ENCODE assay signal across 1 cellular context in genomic region chr11:62548545-62549335, GRCh38.
TF ChIP-seq lines count a peak whose summit lies in the region.

No MANE protein-coding gene starts in this region.

TF ChIP-seq in HepG2, 621 proteins besides CTCF, POLR2A, EP300 and RAD21 (continued from another document and continues in another):
- TF ChIP-seq ZNF414 (CRISPR knock-in tag; IDR thresholded peaks at IDR 0.05) = no peak
- TF ChIP-seq MTA3 (CRISPR knock-in tag; IDR thresholded peaks at IDR 0.05) = no peak
- no peak for TF ChIP-seq ZNF383 (CRISPR knock-in tag; IDR thresholded peaks at IDR 0.05; ENCODE audit: borderline replicate concordance)
- no peak for TF ChIP-seq HIVEP1 (CRISPR knock-in tag; IDR thresholded peaks at IDR 0.05)
- TF ChIP-seq ZSCAN22 (CRISPR knock-in tag; IDR thresholded peaks at IDR 0.05) = no peak
- no peak for TF ChIP-seq SNAI1 (CRISPR knock-in tag; IDR thresholded peaks at IDR 0.05; ENCODE audit: borderline replicate concordance)
- no peak for TF ChIP-seq ZNF749 (CRISPR knock-in tag; IDR thresholded peaks at IDR 0.05; ENCODE audit: borderline replicate concordance)
- no peak for TF ChIP-seq ZFP90 (CRISPR knock-in tag; IDR thresholded peaks at IDR 0.05; ENCODE audit: borderline replicate concordance)
- no peak for TF ChIP-seq MIER2 (CRISPR knock-in tag; IDR thresholded peaks at IDR 0.05)
- TF ChIP-seq ZFX (CRISPR knock-in tag; IDR thresholded peaks at IDR 0.05; ENCODE audit: low read depth) = peak; percentile 51
- TF ChIP-seq ZFY (CRISPR knock-in tag; IDR thresholded peaks at IDR 0.05) = peak; percentile 49; the same call in 1 of the 2 replicates
- TF ChIP-seq FOXP1 (IDR thresholded peaks at IDR 0.05) = no peak
- TF ChIP-seq FOXP1 (CRISPR knock-in tag; IDR thresholded peaks at IDR 0.05) = peak; percentile 62; the same call in 1 of the 2 replicates
- peak; percentile 83 for TF ChIP-seq ZEB1 (IDR thresholded peaks at IDR 0.05; ENCODE audit: insufficient replicate concordance, low read depth)
- TF ChIP-seq ZBTB33 (CRISPR knock-in tag; IDR thresholded peaks at IDR 0.05) = no peak
- TF ChIP-seq LCORL (IDR thresholded peaks at IDR 0.05) = no peak
- TF ChIP-seq LCORL (CRISPR knock-in tag; IDR thresholded peaks at IDR 0.05) = peak; percentile 79
- no peak for TF ChIP-seq ZNF713 (CRISPR knock-in tag; IDR thresholded peaks at IDR 0.05)
- no peak for TF ChIP-seq RFX3 (CRISPR knock-in tag; IDR thresholded peaks at IDR 0.05)
- no peak for TF ChIP-seq ZNF264 (CRISPR knock-in tag; IDR thresholded peaks at IDR 0.05)
- no peak for TF ChIP-seq BCLAF1 (IDR thresholded peaks at IDR 0.05)
- no peak for TF ChIP-seq ZNF737 (CRISPR knock-in tag; IDR thresholded peaks at IDR 0.05; ENCODE audit: borderline replicate concordance)
- no peak for TF ChIP-seq NFRKB (IDR thresholded peaks at IDR 0.05)
- peak; percentile 37; the same call in 1 of the 2 replicates for TF ChIP-seq AHDC1 (CRISPR knock-in tag; IDR thresholded peaks at IDR 0.05; ENCODE audit: borderline replicate concordance)
- peak; percentile 19; the same call in 1 of the 2 replicates for TF ChIP-seq TFDP1 (CRISPR knock-in tag; IDR thresholded peaks at IDR 0.05; ENCODE audit: borderline replicate concordance)
- peak; percentile 8; the same call in 1 of the 2 replicates for TF ChIP-seq ZHX1 (CRISPR knock-in tag; IDR thresholded peaks at IDR 0.05; ENCODE audit: low read depth)
- TF ChIP-seq TFE3 (CRISPR knock-in tag; IDR thresholded peaks at IDR 0.05) = no peak
- TF ChIP-seq KDM6A (CRISPR knock-in tag; IDR thresholded peaks at IDR 0.05; ENCODE audit: low read depth) = peak; percentile 85
- no peak for TF ChIP-seq ZNF891 (CRISPR knock-in tag; IDR thresholded peaks at IDR 0.05)
- no peak for TF ChIP-seq GTF2F1 (IDR thresholded peaks at IDR 0.05; ENCODE audit: low read length)
- no peak for TF ChIP-seq ZBTB21 (CRISPR knock-in tag; IDR thresholded peaks at IDR 0.05)
- TF ChIP-seq CEBPB (IDR thresholded peaks at IDR 0.05; ENCODE audit: borderline replicate concordance, low read depth, low read length) = peak; percentile 15; the same call in 1 of the 2 replicates
- TF ChIP-seq HMG20B (CRISPR knock-in tag; conservative IDR thresholded peaks at IDR 0.05) = no peak
- TF ChIP-seq FOXK1 (CRISPR knock-in tag; IDR thresholded peaks at IDR 0.05; ENCODE audit: borderline replicate concordance, low read depth) = peak; percentile 47; the same call in 1 of the 2 replicates
- peak; percentile 80; the same call in 1 of the 2 replicates for TF ChIP-seq ZNF280D (CRISPR knock-in tag; IDR thresholded peaks at IDR 0.05)
- TF ChIP-seq SMARCE1 (IDR thresholded peaks at IDR 0.05; ENCODE audit: borderline replicate concordance) = no peak
- TF ChIP-seq KLF16 (CRISPR knock-in tag; IDR thresholded peaks at IDR 0.05) = peak in 1 of 2 experiments; percentile 63; a peak in 1 of 4 replicates
- no peak for TF ChIP-seq ZIK1 (CRISPR knock-in tag; IDR thresholded peaks at IDR 0.05; ENCODE audit: borderline replicate concordance, low read depth)
